In the genomic region with DNA sequence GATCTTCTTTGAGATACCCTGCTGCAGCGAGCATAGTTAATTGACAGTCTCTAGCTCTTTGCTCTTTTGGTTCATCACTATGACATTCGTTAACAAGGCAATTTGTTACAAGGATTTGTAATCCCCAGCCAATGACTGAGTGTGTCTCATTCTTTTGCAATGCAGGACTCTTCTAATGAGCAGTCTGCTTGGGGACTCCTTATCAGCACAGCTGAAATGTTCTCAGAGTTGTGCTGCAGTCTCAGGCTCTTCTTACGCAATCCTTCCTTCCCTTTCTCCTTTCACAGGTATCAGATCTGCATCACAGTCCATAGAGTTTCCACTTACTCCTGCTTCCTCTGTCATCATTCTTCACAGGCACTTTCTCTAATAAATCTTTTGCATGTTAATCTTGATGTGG, we compare ENCODE assay signal across 15 cellular contexts.
"Had no signal": no experiment of that assay in that cellular context is flagged by ENCODE, and none has a peak within 500 bp of the region (broad histone marks: within the 10 kb centered on the region; RNA-seq: fewer than 3 reads in every experiment).

No MANE protein-coding gene starts in this region.

- H3K9me3 Mint-ChIP-seq: activated T-cell treated with anti-CD3 and anti-CD28 coated beads, Interleukin-2, amount 50 U/mL, for 24 hours had no signal

- ATAC-seq: activated CD4-positive, CD25-positive, alpha-beta regulatory T cell treated with anti-CD3 and anti-CD28 coated beads, Interleukin-2, amount 50 U/mL, for 24 hours; activated CD8-positive, alpha-beta memory T cell treated with anti-CD3 and anti-CD28 coated beads, Interleukin-2, amount 10 ng/mL, durations not matched to agents 7 days and 5 days; gastrocnemius medialis; left ventricle myocardium superior; pancreas; stimulated activated naive CD8-positive, alpha-beta T cell treated with anti-CD3 and anti-CD28 coated beads, Interleukin-15, amount 100 ng/mL, for 72 hours had no signal

- H3K4me1 Mint-ChIP-seq: activated CD8-positive, alpha-beta memory T cell treated with anti-CD3 and anti-CD28 coated beads, Interleukin-2, amount 10 ng/mL, durations not matched to agents 7 days and 5 days; activated naive CD8-positive, alpha-beta T cell treated with anti-CD3 and anti-CD28 coated beads for 36 hours; stimulated activated naive CD8-positive, alpha-beta T cell treated with anti-CD3 and anti-CD28 coated beads, Interleukin-15, amount 100 ng/mL, for 72 hours had no signal

- H3K27ac Mint-ChIP-seq: activated CD8-positive, alpha-beta memory T cell treated with anti-CD3 and anti-CD28 coated beads, Interleukin-2, amount 10 ng/mL, durations not matched to agents 7 days and 5 days; activated naive CD8-positive, alpha-beta T cell treated with anti-CD3 and anti-CD28 coated beads for 36 hours; activated T-cell treated with anti-CD3 and anti-CD28 coated beads, Interleukin-2, amount 50 U/mL, for 24 hours; stimulated activated naive CD8-positive, alpha-beta T cell treated with anti-CD3 and anti-CD28 coated beads, Interleukin-15, amount 100 ng/mL, for 72 hours had no signal

- H3K4me3 ChIP-seq: colonic mucosa, gastrocnemius medialis, pancreas had no signal

- H3K9me3 ChIP-seq: colonic mucosa, gastrocnemius medialis, pancreas had no signal

- H3K4me1 ChIP-seq: colonic mucosa, gastrocnemius medialis, pancreas had no signal

- H3K27ac ChIP-seq: colonic mucosa, gastrocnemius medialis, pancreas had no signal

- H3K4me3 Mint-ChIP-seq: activated CD8-positive, alpha-beta memory T cell treated with anti-CD3 and anti-CD28 coated beads, Interleukin-2, amount 10 ng/mL, durations not matched to agents 7 days and 5 days; activated naive CD8-positive, alpha-beta T cell treated with anti-CD3 and anti-CD28 coated beads for 36 hours; activated T-cell treated with anti-CD3 and anti-CD28 coated beads, Interleukin-2, amount 50 U/mL, for 24 hours; stimulated activated naive CD8-positive, alpha-beta T cell treated with anti-CD3 and anti-CD28 coated beads, Interleukin-15, amount 100 ng/mL, for 72 hours had no signal

- H3K36me3 Mint-ChIP-seq: activated CD8-positive, alpha-beta memory T cell treated with anti-CD3 and anti-CD28 coated beads, Interleukin-2, amount 10 ng/mL, durations not matched to agents 7 days and 5 days; activated naive CD8-positive, alpha-beta T cell treated with anti-CD3 and anti-CD28 coated beads for 36 hours had no signal

- H3K36me3 ChIP-seq: colonic mucosa, gastrocnemius medialis, pancreas had no signal

- H3K27me3 Mint-ChIP-seq: activated CD8-positive, alpha-beta memory T cell treated with anti-CD3 and anti-CD28 coated beads, Interleukin-2, amount 10 ng/mL, durations not matched to agents 7 days and 5 days; stimulated activated naive CD8-positive, alpha-beta T cell treated with anti-CD3 and anti-CD28 coated beads, Interleukin-15, amount 100 ng/mL, for 72 hours had no signal

- DNase-seq: activated CD8-positive, alpha-beta memory T cell treated with anti-CD3 and anti-CD28 coated beads, Interleukin-2, amount 10 ng/mL, durations not matched to agents 7 days and 5 days; activated gamma-delta T cell treated with Interleukin-2 at 50 U/mL for 16 hours; activated naive CD8-positive, alpha-beta T cell treated with anti-CD3 and anti-CD28 coated beads for 36 hours; activated T-cell treated with anti-CD3 and anti-CD28 coated beads, Interleukin-2, amount 50 U/mL, for 24 hours; anterior cingulate cortex; colonic mucosa; effector CD4-positive, alpha-beta T cell; gastrocnemius medialis; kidney; left ventricle myocardium superior; pancreas; stimulated activated CD4-positive, alpha-beta T cell treated with anti-CD3 and anti-CD28 coated beads, Interleukin-15, amount 100 ng/mL, for 24 hours; stimulated activated CD4-positive, alpha-beta T cell treated with anti-CD3 and anti-CD28 coated beads, Interleukin-4, amount 100 ng/mL, for 4 hours; stimulated activated naive CD8-positive, alpha-beta T cell treated with anti-CD3 and anti-CD28 coated beads, Interleukin-15, amount 100 ng/mL, for 72 hours had no signal

- H3K27me3 ChIP-seq: colonic mucosa, gastrocnemius medialis, pancreas had no signal
